In genomic region chr7:117673839-117674238, GRCh38 we compare ENCODE assay signal across 8 cellular contexts.
DNase-seq lines count a peak whose midpoint lies in the region; ATAC-seq and TF ChIP-seq lines count a peak whose summit lies in the region.

No MANE protein-coding gene starts in this region.

- no peak overlapping the region for H3K27ac Mint-ChIP-seq in chondrocyte (ENCODE audit: unreplicated experiment)

- no peak overlapping the region for H3K27ac ChIP-seq in aorta (ENCODE audit: low read depth in 1 of 2, low read length in 2 of 2)

- TF ChIP-seq CTCF in chondrocyte (IDR thresholded peaks at IDR 0.05): peak; percentile 82

- ATAC-seq in Right ventricle myocardium superior (ENCODE audit: poor library complexity): peak; percentile 81
- ATAC-seq in left ventricle myocardium superior: no peak
- no peak for ATAC-seq in aorta (ENCODE audit: low FRiP score)

- H3K4me3 Mint-ChIP-seq in chondrocyte (ENCODE audit: unreplicated experiment): no peak overlapping the region

- H3K9me3 ChIP-seq in MG63 (no peaks in the 10 kb centered on the region), aorta (ENCODE audit: control insufficient read depth, low read length) (no peaks in the 10 kb centered on the region)

- intact Hi-C loops in Right ventricle myocardium superior (cut with DNase I) (no loop called here), left ventricle myocardium superior (cut with micrococcal nuclease) (no loop called here), aorta (cut with DNase I) (loop anchor here in 1 of 2 donors (5.0 kb wide), 1 partner anchor 217 kb away; no protein-coding TSS in a partner anchor)

- H3K4me3 ChIP-seq in MG63 (no peak overlapping the region), aorta (ENCODE audit: low read length in 2 of 2) (no peak overlapping the region)

- no peaks in the 10 kb centered on the region for H3K4me1 ChIP-seq in aorta (ENCODE audit: control insufficient read depth in 1 of 2, insufficient read depth in 2 of 2, low read length in 2 of 2)

- no peaks in the 10 kb centered on the region for H3K36me3 Mint-ChIP-seq in chondrocyte (ENCODE audit: low read depth)

- no peaks in the 10 kb centered on the region for H3K9me3 Mint-ChIP-seq in chondrocyte (ENCODE audit: low read depth)

- DNase-seq in Right ventricle myocardium superior: no peak
- no peak for DNase-seq in left ventricle myocardium superior
- peak; percentile 10 for DNase-seq in NCI-H1048 (lab: John Stamatoyannopoulos, UW)
- DNase-seq in chondrocyte (ENCODE audit: low spot score): no peak
- peak; percentile 60 for DNase-seq in myocyte (ENCODE audit: low read depth)
- no peak for DNase-seq in retina
- DNase-seq in MG63: no peak
- DNase-seq in aorta: no peak

- H3K27me3 ChIP-seq in MG63 (no peaks in the 10 kb centered on the region), aorta (ENCODE audit: control insufficient read depth in 1 of 2, insufficient read depth in 2 of 2, low read length in 1 of 2) (no peaks in the 10 kb centered on the region)

- no peaks in the 10 kb centered on the region for H3K36me3 ChIP-seq in MG63
- no peaks in the 10 kb centered on the region for H3K36me3 ChIP-seq in aorta (ENCODE audit: control insufficient read depth in 1 of 2, insufficient read depth in 2 of 2, low read length in 1 of 2)

- peaks cover 16% of the 10 kb centered on the region for H3K27me3 Mint-ChIP-seq in chondrocyte (ENCODE audit: low read depth)

- H3K4me1 Mint-ChIP-seq in chondrocyte (ENCODE audit: low read depth): peaks cover 2% of the 10 kb centered on the region

Comparison
In these comparisons a context has a peak if more than half of its experiments do, and no peak if none do; other contexts are left out.
1. DNase-seq: peak in NCI-H1048 (single experiment) and myocyte (single experiment); none in Right ventricle myocardium superior (single experiment), left ventricle myocardium superior (single experiment), chondrocyte (single experiment), retina (single experiment), MG63 (single experiment) and aorta (0 of 2).